Comparison of ENCODE assay signal across 12 cellular contexts in the genomic region with DNA sequence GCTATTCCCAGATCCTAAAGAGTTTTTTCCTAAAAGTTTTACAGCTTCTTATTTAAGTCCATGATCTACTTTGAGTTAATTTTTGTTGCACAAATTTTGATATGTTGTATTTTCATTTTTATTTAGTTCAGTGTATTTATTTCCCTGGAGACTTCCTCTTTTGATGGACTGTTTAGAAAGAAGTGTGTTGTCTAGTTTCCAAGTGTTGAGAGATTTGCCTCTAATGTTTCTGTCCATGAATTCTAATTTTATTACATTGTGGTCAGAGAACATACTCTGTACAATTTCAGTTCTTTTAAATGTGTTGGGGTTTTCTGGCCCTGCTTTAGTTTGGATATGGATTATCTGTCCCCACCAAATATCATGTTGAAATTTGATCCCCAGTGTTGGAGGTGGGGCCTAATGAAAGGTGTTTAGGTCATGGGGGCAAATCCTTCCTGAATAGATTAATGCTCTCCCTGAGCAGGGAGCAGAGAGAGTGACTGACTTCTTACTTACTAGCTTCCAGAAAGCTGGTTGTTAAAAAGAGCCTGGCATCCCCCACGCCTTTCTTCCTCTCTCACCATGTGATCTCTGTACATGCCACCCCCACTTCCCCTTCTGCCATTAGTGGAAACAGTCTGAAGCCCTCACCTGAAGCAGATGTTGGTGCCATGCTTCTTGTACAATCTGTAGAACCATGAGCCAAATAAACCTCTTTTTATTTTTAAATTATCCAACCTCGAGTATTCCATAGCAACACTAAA. TPM values are rescaled to one million over a fixed set of nuclear protein-coding genes. Genes with fewer than 3 reads are reported as not detected.
DNase-seq lines count a peak whose midpoint lies in the region; ATAC-seq, FAIRE-seq and TF ChIP-seq lines count a peak whose summit lies in the region.
"Had no signal": no experiment of that assay in that cellular context is flagged by ENCODE, and none has a peak within 500 bp of the region (broad histone marks: within the 10 kb centered on the region; RNA-seq: fewer than 3 reads in every experiment).

No MANE protein-coding gene starts in this region.

- H2BK5ac ChIP-seq in H1 (ENCODE audit: low read depth, low read length): no peak overlapping the region

- peaks cover 4% of the 10 kb centered on the region; the same call in 1 of the 2 replicates for H3K23me2 ChIP-seq in H1 (ENCODE audit: low read depth, low read length)

- H3K9me3 ChIP-seq in H1 (ENCODE audit: insufficient read depth in 2 of 2, low read depth in 1 of 2, low read length in 1 of 2) (no peaks in the 10 kb centered on the region), skeletal muscle tissue (ENCODE audit: control insufficient read depth in 3 of 3, low read length in 3 of 3) (no peaks in the 10 kb centered on the region)

- H2BK15ac ChIP-seq in H1 (ENCODE audit: low read length): no peak overlapping the region

- peaks cover 20% of the 10 kb centered on the region for H3K36me3 Mint-ChIP-seq in activated CD4-positive, alpha-beta T cell treated with anti-CD3 and anti-CD28 coated beads, Interleukin-2, amount 10 ng/mL, durations not matched to agents 24 days and 14 days (ENCODE audit: low read depth)
- peaks cover 19% of the 10 kb centered on the region for H3K36me3 Mint-ChIP-seq in activated CD4-positive, alpha-beta T cell treated with anti-CD3 and anti-CD28 coated beads, Interleukin-2, amount 10 ng/mL, durations not matched to agents 7 days and 5 days (ENCODE audit: low read depth)

- H3K4me1 Mint-ChIP-seq in activated CD4-positive, alpha-beta T cell treated with anti-CD3 and anti-CD28 coated beads, Interleukin-2, amount 10 ng/mL, durations not matched to agents 24 days and 14 days: peaks cover 52% of the 10 kb centered on the region
- peaks cover 55% of the 10 kb centered on the region for H3K4me1 Mint-ChIP-seq in activated CD4-positive, alpha-beta T cell treated with anti-CD3 and anti-CD28 coated beads, Interleukin-2, amount 10 ng/mL, durations not matched to agents 7 days and 5 days

- H4K91ac ChIP-seq in H1 (replicated peaks; ENCODE audit: insufficient read length, low read length): no peak overlapping the region

- TF ChIP-seq POLR2A in H1 (IDR thresholded peaks at IDR 0.05; ENCODE audit: control extremely low read depth in 1 of 2, low read depth in 2 of 2, low read length in 2 of 2): no peak

- H3K4me1 ChIP-seq in H1 (replicated peaks in 1 of 4; ENCODE audit: control insufficient read depth in 3 of 4, insufficient read depth in 4 of 4, low read length in 3 of 4): peaks cover 0 to 9% (median 0%) of the 10 kb centered on the region in 4 experiments; a peak in 3 of 7 replicates
- H3K4me1 ChIP-seq in skeletal muscle tissue (ENCODE audit: control insufficient read depth in 3 of 3, insufficient read depth in 3 of 3, low read length in 3 of 3): peaks cover 3 to 21% (median 19%) of the 10 kb centered on the region in 3 donors

- H3K79me2 ChIP-seq in H1 (ENCODE audit: control insufficient read depth in 1 of 2, insufficient read depth in 2 of 2, low read length in 2 of 2): peaks cover 25 to 89% of the 10 kb centered on the region in 2 experiments

- no peaks in the 10 kb centered on the region for H3K27me3 Mint-ChIP-seq in activated CD4-positive, alpha-beta T cell treated with anti-CD3 and anti-CD28 coated beads, Interleukin-2, amount 10 ng/mL, durations not matched to agents 24 days and 14 days
- H3K27me3 Mint-ChIP-seq in activated CD4-positive, alpha-beta T cell treated with anti-CD3 and anti-CD28 coated beads, Interleukin-2, amount 10 ng/mL, durations not matched to agents 7 days and 5 days: no peaks in the 10 kb centered on the region

- ATAC-seq in HG02588 (IDR thresholded peaks at IDR 0.05; ENCODE audit: unreplicated experiment): no peak

- H4K20me1 ChIP-seq in H1 (replicated peaks in 1 of 2; ENCODE audit: control insufficient read depth in 1 of 2, insufficient read depth in 2 of 2, low read length in 2 of 2): peaks cover 0 to 7% of the 10 kb centered on the region in 2 experiments

- H2AFZ ChIP-seq in H1 (ENCODE audit: low read length): no peak overlapping the region

- CTCF ChIA-PET in H1 (lab: Charles Lee; ENCODE audit: partially characterized antibody): interaction anchor here (1.4 to 1.8 kb wide), 2 partner anchors 10 to 21 kb away, joined by 4 read pairs; no protein-coding TSS in a partner anchor
- CTCF ChIA-PET in activated CD4-positive, alpha-beta T cell treated with anti-CD3 and anti-CD28 coated beads, Interleukin-2, amount 10 ng/mL, durations not matched to agents 7 days and 5 days (lab: Charles Lee): interaction anchor here (0.5 kb wide), 1 partner anchor 649 kb away, joined by 3 read pairs; no protein-coding TSS in a partner anchor

- peak overlapping the region; percentile 6; the same call in 1 of the 2 replicates for H2AK5ac ChIP-seq in H1 (ENCODE audit: low read depth, low read length)

- no peak overlapping the region for H4K5ac ChIP-seq in H1 (ENCODE audit: insufficient read length, low read depth, low read length)

- H2BK20ac ChIP-seq in H1 (ENCODE audit: low read length): no peak overlapping the region

- TF ChIP-seq EP300 in H1 (IDR thresholded peaks at IDR 0.05; ENCODE audit: borderline replicate concordance in 1 of 2, low read depth in 2 of 2, low read length in 2 of 2): no peak

- no peak for DNase-seq in activated CD4-positive, alpha-beta T cell treated with anti-CD3 and anti-CD28 coated beads, Interleukin-2, amount 10 ng/mL, durations not matched to agents 24 days and 14 days
- DNase-seq in activated CD4-positive, alpha-beta T cell treated with anti-CD3 and anti-CD28 coated beads for 48 hours: no peak
- DNase-seq in NCI-H69 (lab: John Stamatoyannopoulos, UW) (peak; percentile 10), H1 (ENCODE audit: low read depth in 1 of 2, low spot score in 2 of 2) (no peak), islet precursor cell (no peak)
- no peak for DNase-seq in activated CD4-positive, alpha-beta T cell treated with anti-CD3 and anti-CD28 coated beads, Interleukin-2, amount 10 ng/mL, durations not matched to agents 7 days and 5 days
- DNase-seq: activated T-cell treated with anti-CD3 and anti-CD28 coated beads, Interleukin-2, amount 50 U/mL, for 1 hour; NCI-H526 treated with DMSO at 0.1 percent for 48 hours; T-helper 2 cell had no signal

- no peak for FAIRE-seq in H1 (lab: Jason Lieb, UNC)

- no peak for TF ChIP-seq CTCF in H1 (IDR thresholded peaks at IDR 0.05; ENCODE audit: control extremely low read depth in 1 of 3, insufficient read depth in 1 of 3, low read depth in 1 of 3, low read length in 3 of 3)

- peak overlapping the region in 1 of 4 experiments; percentile 8; a peak in 1 of 8 replicates for H3K4me3 ChIP-seq in H1 (ENCODE audit: extremely low read depth in 1 of 4, insufficient read depth in 2 of 4, low read depth in 3 of 4, low read length in 4 of 4)
- no peak overlapping the region for H3K4me3 ChIP-seq in skeletal muscle tissue (ENCODE audit: low read length in 3 of 3)

- no peak overlapping the region for H4K8ac ChIP-seq in H1 (ENCODE audit: extremely low read depth, insufficient read depth, low read length)

- H3K36me3 ChIP-seq in H1 (ENCODE audit: control insufficient read depth in 2 of 4, insufficient read depth in 4 of 4, low read length in 3 of 4) (no peaks in the 10 kb centered on the region), skeletal muscle tissue (ENCODE audit: control insufficient read depth in 3 of 3, insufficient read depth in 3 of 3, low read length in 3 of 3) (no peaks in the 10 kb centered on the region)

- no peaks in the 10 kb centered on the region for H3K27me3 ChIP-seq in H1 (replicated peaks in 1 of 4; ENCODE audit: control insufficient read depth in 3 of 4, extremely low read depth in 1 of 4, insufficient read depth in 3 of 4, low read length in 3 of 4)
- no peaks in the 10 kb centered on the region for H3K27me3 ChIP-seq in skeletal muscle tissue (ENCODE audit: control insufficient read depth in 3 of 3, insufficient read depth in 3 of 3, low read length in 3 of 3)

- H3K4ac ChIP-seq in H1 (replicated peaks; ENCODE audit: insufficient read length, low read depth, low read length): no peak overlapping the region

- H2BK12ac ChIP-seq in H1 (ENCODE audit: low read depth, low read length): no peak overlapping the region

- no peak for TF ChIP-seq RAD21 in H1 (IDR thresholded peaks at IDR 0.05 in 1 of 2, conservative IDR thresholded peaks at IDR 0.05 in 1 of 2; ENCODE audit: low read depth in 2 of 2, low read length in 2 of 2)

- H3K56ac ChIP-seq in H1 (replicated peaks; ENCODE audit: insufficient read length, low read depth, low read length): no peak overlapping the region

- peaks cover 4% of the 10 kb centered on the region; the same call in 1 of the 2 replicates for H3K79me1 ChIP-seq in H1 (ENCODE audit: low read depth, low read length)

- H3K18ac ChIP-seq in H1 (ENCODE audit: extremely low read depth, low read length): no peak overlapping the region

- H3K27ac ChIP-seq in H1 (ENCODE audit: low read depth, low read length) (no peak overlapping the region), skeletal muscle tissue (ENCODE audit: low read depth, low read length) (peak overlapping the region; percentile 34)
- H3K27ac ChIP-seq: epithelial cell of prostate had no signal

- no peak overlapping the region for H3K23ac ChIP-seq in H1 (ENCODE audit: insufficient read length)

- POLR2A ChIA-PET in H1 (lab: Charles Lee; ENCODE audit: partially characterized antibody): interaction anchor here (3.6 kb wide), 1 partner anchor 162 kb away, joined by 15 read pairs; no protein-coding TSS in a partner anchor
- POLR2A ChIA-PET in activated CD4-positive, alpha-beta T cell treated with anti-CD3 and anti-CD28 coated beads, Interleukin-2, amount 10 ng/mL, durations not matched to agents 7 days and 5 days (lab: Charles Lee): no interaction called here

- H3K9ac ChIP-seq in H1 (replicated peaks in 1 of 4; ENCODE audit: extremely low read depth in 1 of 4, low read depth in 3 of 4, low read length in 3 of 4) (no peak overlapping the region), skeletal muscle tissue (ENCODE audit: low read depth in 1 of 3, low read length in 3 of 3) (no peak overlapping the region)

- peak overlapping the region; percentile 16 to 33; a peak in 1 of 4 replicates for H3K4me2 ChIP-seq in H1 (ENCODE audit: insufficient read depth in 1 of 2, low read depth in 2 of 2, low read length in 2 of 2)

- 65% methylated on average over 2 of the region's 2 CpGs; no CpG with 5 or more reads in 1 of the 2 experiments for WGBS in H1 (ENCODE audit: extremely low coverage in 1 of 2, insufficient coverage in 1 of 2, insufficient read length in 1 of 2, insufficient replicate concordance in 2 of 2, low coverage in 1 of 2, low lambda C conversion rate in 2 of 2, missing lambda C conversion rate in 1 of 2), 2 experiments

- H2BK120ac ChIP-seq in H1 (replicated peaks; ENCODE audit: low read depth, low read length): no peak overlapping the region

- intact Hi-C loops in activated CD4-positive, alpha-beta T cell treated with anti-CD3 and anti-CD28 coated beads, Interleukin-2, amount 10 ng/mL, durations not matched to agents 24 days and 14 days (cut with micrococcal nuclease): loop anchor here (10.0 kb wide), 1 partner anchor 1088 kb away; no protein-coding TSS in a partner anchor

- H3K27ac Mint-ChIP-seq in activated CD4-positive, alpha-beta T cell treated with anti-CD3 and anti-CD28 coated beads, Interleukin-2, amount 10 ng/mL, durations not matched to agents 24 days and 14 days: no peak overlapping the region
- no peak overlapping the region for H3K27ac Mint-ChIP-seq in activated CD4-positive, alpha-beta T cell treated with anti-CD3 and anti-CD28 coated beads, Interleukin-2, amount 10 ng/mL, durations not matched to agents 7 days and 5 days

- peak overlapping the region; percentile 2 for H3K4me3 Mint-ChIP-seq in activated CD4-positive, alpha-beta T cell treated with anti-CD3 and anti-CD28 coated beads, Interleukin-2, amount 10 ng/mL, durations not matched to agents 24 days and 14 days
- no peak overlapping the region for H3K4me3 Mint-ChIP-seq in activated CD4-positive, alpha-beta T cell treated with anti-CD3 and anti-CD28 coated beads, Interleukin-2, amount 10 ng/mL, durations not matched to agents 7 days and 5 days

- H3K9me3 Mint-ChIP-seq in activated CD4-positive, alpha-beta T cell treated with anti-CD3 and anti-CD28 coated beads, Interleukin-2, amount 10 ng/mL, durations not matched to agents 24 days and 14 days: no peaks in the 10 kb centered on the region
- H3K9me3 Mint-ChIP-seq in activated CD4-positive, alpha-beta T cell treated with anti-CD3 and anti-CD28 coated beads, Interleukin-2, amount 10 ng/mL, durations not matched to agents 7 days and 5 days: no peaks in the 10 kb centered on the region

- no peak overlapping the region for H3K14ac ChIP-seq in H1 (ENCODE audit: insufficient read length)

RNA-seq across cellular contexts. Expression of a gene that starts 4.6 kb away (rescaled TPM):
- total RNA-seq in activated CD4-positive, alpha-beta T cell treated with anti-CD3 and anti-CD28 coated beads, Interleukin-2, amount 10 ng/mL, durations not matched to agents 24 days and 14 days: 72.9 and 80.3 TPM in 2 replicates
- 49.9 and 51.2 TPM in 2 replicates for total RNA-seq in H1 (2021; fragmentation: NEBNext Ultra II Directional; extraction: Animal tissue kit (Norgen Biotek cat#: 25700))
- polyA plus RNA-seq in H1 (2011; rRNA removed): 12.4 and 20.2 TPM in 2 replicates
- 29.8 TPM for polyA plus RNA-seq in H1 (2011; cell fraction: cytosol; rRNA removed)
- 17.5 TPM for polyA plus RNA-seq in H1 (2011; cell fraction: nucleus; rRNA removed)
- 33.4 to 39.8 TPM (median 35.2 TPM) in 4 replicates for polyA plus RNA-seq in H1 (2012, experiment 1 of 2)
- 7.6 TPM for polyA plus RNA-seq in H1 (2012, experiment 2 of 2)
- polyA plus RNA-seq in H1 (2013, experiment 1 of 2): 34.2 TPM
- polyA plus RNA-seq in H1 (2013, experiment 2 of 2): 34.1 TPM
- polyA minus RNA-seq in H1 (2011; rRNA and poly(A)+ RNA removed): 23.2 and 26.2 TPM in 2 replicates
- polyA minus RNA-seq in H1 (2011; cell fraction: cytosol; rRNA and poly(A)+ RNA removed): 20.2 TPM
- 25.1 TPM for polyA minus RNA-seq in H1 (2011; cell fraction: nucleus; rRNA and poly(A)+ RNA removed)
- total RNA-seq in skeletal muscle tissue: 23.5 TPM
- total RNA-seq in activated CD4-positive, alpha-beta T cell treated with anti-CD3 and anti-CD28 coated beads, Interleukin-2, amount 10 ng/mL, durations not matched to agents 7 days and 5 days: 10 to 100 TPM; 50.0 to 55.9 TPM

RNA-seq across cellular contexts. Expression of a gene that starts 21.9 kb away (rescaled TPM):
- 0.12 TPM in 1 of 2 replicates, not detected in the other for total RNA-seq in activated CD4-positive, alpha-beta T cell treated with anti-CD3 and anti-CD28 coated beads, Interleukin-2, amount 10 ng/mL, durations not matched to agents 24 days and 14 days
- 0.34 TPM in 2 replicates for total RNA-seq in H1 (2021; fragmentation: NEBNext Ultra II Directional; extraction: Animal tissue kit (Norgen Biotek cat#: 25700))
- 0.16 and 0.27 TPM in 2 replicates for polyA plus RNA-seq in H1 (2011; rRNA removed)
- polyA plus RNA-seq in H1 (2011; cell fraction: cytosol; rRNA removed): 0.23 TPM
- 0.16 TPM for polyA plus RNA-seq in H1 (2011; cell fraction: nucleus; rRNA removed)
- 0.48 to 0.80 TPM (median 0.63 TPM) in 4 replicates for polyA plus RNA-seq in H1 (2012, experiment 1 of 2)
- polyA plus RNA-seq in H1 (2012, experiment 2 of 2): not detected
- 0.47 TPM for polyA plus RNA-seq in H1 (2013, experiment 1 of 2)
- 0.61 TPM for polyA plus RNA-seq in H1 (2013, experiment 2 of 2)
- 0.10 and 0.25 TPM in 2 replicates for polyA minus RNA-seq in H1 (2011; rRNA and poly(A)+ RNA removed)
- not detected for polyA minus RNA-seq in H1 (2011; cell fraction: cytosol; rRNA and poly(A)+ RNA removed)
- polyA minus RNA-seq in H1 (2011; cell fraction: nucleus; rRNA and poly(A)+ RNA removed): 0.70 TPM
- total RNA-seq in skeletal muscle tissue: 1.0 TPM
- total RNA-seq in activated CD4-positive, alpha-beta T cell treated with anti-CD3 and anti-CD28 coated beads, Interleukin-2, amount 10 ng/mL, durations not matched to agents 7 days and 5 days: under 1 TPM; 0.48 to 0.72 TPM
